In genomic region chr3:116140100-116140689, GRCh38 we compare ENCODE assay signal across 8 cellular contexts.
DNase-seq lines count a peak whose midpoint lies in the region; ATAC-seq and TF ChIP-seq lines count a peak whose summit lies in the region.

No MANE protein-coding gene starts in this region.

- no peak overlapping the region for H3K4me3 Mint-ChIP-seq in CD14-positive monocyte
- H3K4me3 Mint-ChIP-seq in stimulated activated naive B cell treated with anti-CD40 and anti-IgM and Interleukin-4, amounts not matched to agents 10 μg/mL and 1 μg/mL and 100 μg/mL, for 72 hours: no peak overlapping the region

- H3K27me3 Mint-ChIP-seq in CD14-positive monocyte (ENCODE audit: low read depth in 3 of 3): no peaks in the 10 kb centered on the region
- no peaks in the 10 kb centered on the region for H3K27me3 Mint-ChIP-seq in stimulated activated naive B cell treated with anti-CD40 and anti-IgM and Interleukin-4, amounts not matched to agents 10 μg/mL and 1 μg/mL and 100 μg/mL, for 72 hours

- TF ChIP-seq CTCF in CD14-positive monocyte (IDR thresholded peaks at IDR 0.05): peak; percentile 68

- H3K9me3 Mint-ChIP-seq in CD14-positive monocyte: no peaks in the 10 kb centered on the region
- no peaks in the 10 kb centered on the region for H3K9me3 Mint-ChIP-seq in stimulated activated naive B cell treated with anti-CD40 and anti-IgM and Interleukin-4, amounts not matched to agents 10 μg/mL and 1 μg/mL and 100 μg/mL, for 72 hours

- no peak overlapping the region for H3K27ac Mint-ChIP-seq in CD14-positive monocyte
- H3K27ac Mint-ChIP-seq in stimulated activated naive B cell treated with anti-CD40 and anti-IgM and Interleukin-4, amounts not matched to agents 10 μg/mL and 1 μg/mL and 100 μg/mL, for 72 hours: no peak overlapping the region

- no peaks in the 10 kb centered on the region for H3K4me1 Mint-ChIP-seq in CD14-positive monocyte
- no peaks in the 10 kb centered on the region for H3K4me1 Mint-ChIP-seq in stimulated activated naive B cell treated with anti-CD40 and anti-IgM and Interleukin-4, amounts not matched to agents 10 μg/mL and 1 μg/mL and 100 μg/mL, for 72 hours

- DNase-seq in CD14-positive monocyte (ENCODE audit: low spot score) (no peak), NCI-H1105 (lab: John Stamatoyannopoulos, UW) (peak; percentile 34), amniotic epithelial cell (ENCODE audit: low read depth) (peak; percentile 25), left colon (no peak), ecto neural progenitor cell (ENCODE audit: low spot score) (no peak)
- DNase-seq in stimulated activated naive B cell treated with anti-CD40 and anti-IgM and Interleukin-4, amounts not matched to agents 10 μg/mL and 1 μg/mL and 100 μg/mL, for 72 hours: no peak

- intact Hi-C loops in CD14-positive monocyte (cut with micrococcal nuclease): no loop called here
- intact Hi-C loops in left colon (cut with DNase I, micrococcal nuclease): no loop called here

- H3K36me3 Mint-ChIP-seq in CD14-positive monocyte: no peaks in the 10 kb centered on the region
- H3K36me3 Mint-ChIP-seq in stimulated activated naive B cell treated with anti-CD40 and anti-IgM and Interleukin-4, amounts not matched to agents 10 μg/mL and 1 μg/mL and 100 μg/mL, for 72 hours: no peaks in the 10 kb centered on the region

- ATAC-seq in GM19463 (IDR thresholded peaks at IDR 0.05; ENCODE audit: unreplicated experiment) (peak; percentile 40), left colon (peak; percentile 31), esophagus mucosa (no peak)
- no peak for ATAC-seq in stimulated activated naive B cell treated with anti-CD40 and anti-IgM and Interleukin-4, amounts not matched to agents 10 μg/mL and 1 μg/mL and 100 μg/mL, for 72 hours (replicated peaks)

Comparison
In these comparisons a context has a peak if more than half of its experiments do, and no peak if none do; other contexts are left out.
1. DNase-seq: peak in NCI-H1105 (single experiment) and amniotic epithelial cell (single experiment); none in CD14-positive monocyte (single experiment), left colon (0 of 2), ecto neural progenitor cell (single experiment) and stimulated activated naive B cell treated with anti-CD40 and anti-IgM and Interleukin-4, amounts not matched to agents 10 μg/mL and 1 μg/mL and 100 μg/mL, for 72 hours (single experiment).
2. ATAC-seq: peak in GM19463 (single experiment) and left colon (single experiment); none in stimulated activated naive B cell treated with anti-CD40 and anti-IgM and Interleukin-4, amounts not matched to agents 10 μg/mL and 1 μg/mL and 100 μg/mL, for 72 hours (0 of 2) and esophagus mucosa (single experiment).